In the genomic region with DNA sequence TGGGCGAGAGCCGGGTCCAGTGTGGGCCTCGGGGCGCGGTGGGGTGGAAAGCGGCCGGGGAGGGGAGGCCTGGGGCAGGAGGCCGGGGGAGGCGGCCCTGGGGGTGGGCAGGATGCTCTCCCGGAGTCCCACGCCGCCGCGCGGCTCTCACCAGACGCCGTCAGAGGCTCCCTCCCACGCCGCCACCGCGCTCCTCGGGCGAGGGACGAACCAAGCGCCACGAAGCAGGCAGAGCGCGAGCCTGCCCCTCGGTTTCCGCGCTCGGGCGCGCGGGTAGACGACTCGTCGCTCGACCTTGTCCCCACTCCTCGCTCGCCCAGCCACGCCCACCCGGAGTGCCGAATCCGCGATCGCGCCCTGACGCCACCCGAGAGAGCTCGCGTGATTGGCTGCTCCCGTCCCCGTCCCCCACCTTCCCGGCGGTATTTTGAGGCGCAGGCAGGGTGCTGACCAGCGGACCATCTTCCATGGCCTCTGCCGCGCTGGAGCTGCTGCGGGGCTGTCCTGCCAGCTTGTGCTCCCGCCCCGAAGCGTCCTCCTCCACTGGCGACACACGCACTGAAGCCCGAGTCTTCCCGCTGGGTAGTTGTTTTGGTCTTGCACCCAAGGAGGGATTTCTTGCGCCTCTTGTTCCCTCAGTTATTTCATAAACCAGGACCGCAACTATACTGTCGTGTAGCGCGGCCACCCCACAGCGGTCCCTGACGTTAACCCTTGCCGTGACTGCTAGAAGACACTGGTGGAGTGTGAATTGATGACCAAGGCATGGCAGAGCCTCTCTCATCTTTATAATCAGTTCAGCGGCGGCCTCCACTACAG, we compare ENCODE assay signal across 8 cellular contexts. TPM values are rescaled to one million over a fixed set of nuclear protein-coding genes. Genes with fewer than 3 reads are reported as not detected.
A peak's percentile ranks its signal among the peaks of the same experiment; 100 is the strongest.
DNase-seq lines count a peak whose midpoint lies in the region; TF ChIP-seq lines count a peak whose summit lies in the region.

A gene with protein sequence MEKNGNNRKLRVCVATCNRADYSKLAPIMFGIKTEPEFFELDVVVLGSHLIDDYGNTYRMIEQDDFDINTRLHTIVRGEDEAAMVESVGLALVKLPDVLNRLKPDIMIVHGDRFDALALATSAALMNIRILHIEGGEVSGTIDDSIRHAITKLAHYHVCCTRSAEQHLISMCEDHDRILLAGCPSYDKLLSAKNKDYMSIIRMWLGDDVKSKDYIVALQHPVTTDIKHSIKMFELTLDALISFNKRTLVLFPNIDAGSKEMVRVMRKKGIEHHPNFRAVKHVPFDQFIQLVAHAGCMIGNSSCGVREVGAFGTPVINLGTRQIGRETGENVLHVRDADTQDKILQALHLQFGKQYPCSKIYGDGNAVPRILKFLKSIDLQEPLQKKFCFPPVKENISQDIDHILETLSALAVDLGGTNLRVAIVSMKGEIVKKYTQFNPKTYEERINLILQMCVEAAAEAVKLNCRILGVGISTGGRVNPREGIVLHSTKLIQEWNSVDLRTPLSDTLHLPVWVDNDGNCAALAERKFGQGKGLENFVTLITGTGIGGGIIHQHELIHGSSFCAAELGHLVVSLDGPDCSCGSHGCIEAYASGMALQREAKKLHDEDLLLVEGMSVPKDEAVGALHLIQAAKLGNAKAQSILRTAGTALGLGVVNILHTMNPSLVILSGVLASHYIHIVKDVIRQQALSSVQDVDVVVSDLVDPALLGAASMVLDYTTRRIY (minus strand): TSS at position 279 of the 819 bp plus-strand sequence. CDS start 9,093 bp downstream, outside the sequence.

- H3K27ac ChIP-seq in OCI-LY7 (ENCODE audit: low read depth, low read length, poor library complexity, severe bottlenecking): peak within 1 kb of the TSS; percentile 33

- peak within 1 kb of the TSS; percentile 79 for H3K4me3 ChIP-seq in OCI-LY7 (ENCODE audit: low read depth, low read length, poor library complexity, severe bottlenecking)

- H3K79me2 ChIP-seq in OCI-LY7 (ENCODE audit: insufficient read depth, low read depth, low read length): peaks cover 15% of the 10 kb centered on the region; the same call in 1 of the 2 replicates

- no peaks in the 10 kb centered on the region for H3K9me2 ChIP-seq in OCI-LY7 (ENCODE audit: insufficient read depth, low read length)

- peak within 1 kb of the TSS; percentile 70 for H3K4me2 ChIP-seq in OCI-LY7 (ENCODE audit: low read length)

- no TSS peak for BruUV-seq in OCI-LY7 (replicated peaks; lab: Mats Ljungman, UMichigan)

- peak; percentile 89 for DNase-seq in CMK (ENCODE audit: low read depth)
- DNase-seq in GM20000 (ENCODE audit: low spot score): peak; percentile 95
- peak; percentile 90 for DNase-seq in HT-29 (ENCODE audit: low spot score)
- DNase-seq in OCI-LY7 (ENCODE audit: low spot score): peak; percentile 94
- peak; percentile 98 for DNase-seq in activated T-cell treated with anti-CD3 and anti-CD28 coated beads for 4 hours
- peak; percentile 71 for DNase-seq in epidermal melanocyte (ENCODE audit: insufficient read length, low spot score)
- peak; percentile 94 for DNase-seq in middle frontal gyrus (ENCODE audit: extremely low spot score, low spot score)
- DNase-seq in stimulated activated CD8-positive, alpha-beta memory T cell treated with anti-CD3 and anti-CD28 coated beads, Interleukin-2, amount 100 ng/mL, for 1 hour (ENCODE audit: low read depth in 2 of 2): peak; percentile 93 to 97

- CTCF ChIA-PET in OCI-LY7 (lab: Charles Lee; ENCODE audit: unreplicated experiment): no interaction called here

- intact Hi-C loops in OCI-LY7 (cut with micrococcal nuclease; ENCODE audit: unreplicated experiment): loop anchor here (1.0 kb wide), 1 partner anchor 68 kb away; the partner anchor contains the start of gene CLTA

- no peaks in the 10 kb centered on the region for H4K20me1 ChIP-seq in OCI-LY7 (ENCODE audit: insufficient read depth, low read length)

- TF ChIP-seq CTCF in GM20000 (IDR thresholded peaks at IDR 0.05; ENCODE audit: extremely low read depth, missing control alignments) (no peak), OCI-LY7 (conservative IDR thresholded peaks at IDR 0.05; ENCODE audit: low read length) (no peak)

- peak within 1 kb of the TSS; percentile 78 for H2AFZ ChIP-seq in OCI-LY7 (ENCODE audit: low read length)

- H3K36me3 ChIP-seq in OCI-LY7 (ENCODE audit: insufficient read depth, low read length): no peaks in the 10 kb centered on the region

- no peaks in the 10 kb centered on the region for H3K9me3 ChIP-seq in OCI-LY7 (ENCODE audit: low read length)

- H3K4me1 ChIP-seq in OCI-LY7 (ENCODE audit: insufficient read depth, low read length, poor library complexity, severe bottlenecking): peaks cover 10% of the 10 kb centered on the region

- POLR2A ChIA-PET in OCI-LY7 (lab: Charles Lee): interaction anchor here (0.6 to 2.0 kb wide), 7 partner anchors 10 to 300 kb away, joined by 3 to 10 read pairs (median 3); partner anchors contain the start of gene CLTA

RNA-seq across cellular contexts. Expression of the gene that starts here (rescaled TPM):
- total RNA-seq in HT-29 (2014; rRNA removed; shearing (Covaris generic)): 22.1 and 24.5 TPM in 2 replicates
- total RNA-seq in OCI-LY7 (2014; rRNA removed; shearing (Covaris generic)): 12.9 and 15.5 TPM in 2 replicates
- total RNA-seq in OCI-LY7 (2022): 27.7 and 28.4 TPM in 2 replicates

Comparison
In these comparisons a context has a peak if more than half of its experiments do, and no peak if none do; other contexts are left out.
1. Peak in every context shown above with its lines: DNase-seq, H3K4me3 ChIP-seq and H3K27ac ChIP-seq.